Comparison of ENCODE assay signal across 20 cellular contexts in the genomic region with DNA sequence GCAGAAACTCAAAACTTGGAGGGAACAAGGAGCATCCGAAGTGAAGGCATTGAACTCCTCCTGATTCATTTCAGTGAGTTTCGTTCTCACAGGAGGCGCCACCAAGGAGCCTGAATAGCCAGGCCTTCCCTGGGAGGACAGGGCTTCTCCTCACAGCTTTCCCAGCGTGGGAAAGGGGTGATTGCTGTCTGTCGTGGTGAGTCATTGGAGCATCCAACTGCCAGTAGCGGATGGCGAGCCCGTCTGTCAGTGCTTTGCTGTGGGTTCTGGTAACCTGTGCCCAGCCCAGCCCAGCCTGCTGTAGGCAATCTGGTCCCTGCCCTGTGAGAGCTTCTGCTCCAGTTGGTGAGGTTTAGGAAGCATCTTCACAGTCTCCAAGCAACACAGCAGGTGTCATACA. TPM values are rescaled to one million over a fixed set of nuclear protein-coding genes. Genes with fewer than 3 reads are reported as not detected.
DNase-seq lines count a peak whose midpoint lies in the region; ATAC-seq, FAIRE-seq and TF ChIP-seq lines count a peak whose summit lies in the region.
"Had no signal": no experiment of that assay in that cellular context is flagged by ENCODE, and none has a peak within 500 bp of the region (broad histone marks: within the 10 kb centered on the region; RNA-seq: fewer than 3 reads in every experiment).

No MANE protein-coding gene starts in this region.

- H3K23ac ChIP-seq in H1 (ENCODE audit: insufficient read length), result no peak overlapping the region

- no peak for TF ChIP-seq CTCF in right atrium auricular region (IDR thresholded peaks at IDR 0.05)
- no peak for TF ChIP-seq CTCF in H1 (IDR thresholded peaks at IDR 0.05; ENCODE audit: control extremely low read depth in 1 of 3, insufficient read depth in 1 of 3, low read depth in 1 of 3, low read length in 3 of 3)
- TF ChIP-seq CTCF in psoas muscle (IDR thresholded peaks at IDR 0.05), result no peak
- TF ChIP-seq CTCF in GM20000 (IDR thresholded peaks at IDR 0.05; ENCODE audit: extremely low read depth, missing control alignments), result no peak
- no peak for TF ChIP-seq CTCF in GM13977 (IDR thresholded peaks at IDR 0.05; ENCODE audit: extremely low read depth, insufficient read depth, missing control alignments)

- no peak overlapping the region for H3K4me2 ChIP-seq in H1 (ENCODE audit: insufficient read depth in 1 of 2, low read depth in 2 of 2, low read length in 2 of 2)
- H3K4me2 ChIP-seq: A549; BLaER1 treated with 17β-estradiol and CSF1 and Interleukin-3, amounts not matched to agents 10 nM and 100 nM had no signal

- no peak overlapping the region for H2BK120ac ChIP-seq in H1 (replicated peaks; ENCODE audit: low read depth, low read length)

- no peak overlapping the region for H2BK12ac ChIP-seq in H1 (ENCODE audit: low read depth, low read length)

- H2BK20ac ChIP-seq in H1 (ENCODE audit: low read length), result no peak overlapping the region

- no peak overlapping the region for H4K91ac ChIP-seq in H1 (replicated peaks; ENCODE audit: insufficient read length, low read length)

- DNase-seq in right atrium auricular region (ENCODE audit: low spot score) (no peak), Right ventricle myocardium superior (no peak), H1 (ENCODE audit: low read depth in 1 of 2, low spot score in 2 of 2) (no peak), psoas muscle (no peak), GM20000 (ENCODE audit: low spot score) (no peak), GM13977 (ENCODE audit: low spot score) (no peak), Kasumi-1 (lab: John Stamatoyannopoulos, UW) (no peak)
- no peak for DNase-seq in activated CD8-positive, alpha-beta memory T cell treated with anti-CD3 and anti-CD28 coated beads, Interleukin-2, amount 50 U/mL, for 4 hours
- DNase-seq: DMS 273 treated with DMSO at 0.1 percent for 48 hours, GDM1, Karpas-422, NCI-H1105, NCI-H1694 treated with DMSO at 0.1 percent for 48 hours, NCI-H226, NCI-H524 treated with DMSO at 0.1 percent for 48 hours, Peyer's patch, SHP77 treated with DMSO at 0.1 percent for 48 hours had no signal

- peaks cover 6 to 8% of the 10 kb centered on the region in 2 experiments for H4K20me1 ChIP-seq in H1 (replicated peaks in 1 of 2; ENCODE audit: control insufficient read depth in 1 of 2, insufficient read depth in 2 of 2, low read length in 2 of 2)

- TF ChIP-seq POLR2A in H1 (IDR thresholded peaks at IDR 0.05; ENCODE audit: control extremely low read depth in 1 of 2, low read depth in 2 of 2, low read length in 2 of 2), result no peak

- no peak overlapping the region for H4K5ac ChIP-seq in H1 (ENCODE audit: insufficient read length, low read depth, low read length)

- no peak overlapping the region for H3K18ac ChIP-seq in H1 (ENCODE audit: extremely low read depth, low read length)

- H2BK5ac ChIP-seq in H1 (ENCODE audit: low read depth, low read length), result no peak overlapping the region

- H3K27me3 ChIP-seq in right atrium auricular region (no peaks in the 10 kb centered on the region), H1 (replicated peaks in 1 of 4; ENCODE audit: control insufficient read depth in 3 of 4, extremely low read depth in 1 of 4, insufficient read depth in 3 of 4, low read length in 3 of 4) (no peaks in the 10 kb centered on the region), psoas muscle (ENCODE audit: insufficient read depth in 3 of 3, low read length in 2 of 3) (no peaks in the 10 kb centered on the region)
- H3K27me3 ChIP-seq: BLaER1 treated with 17β-estradiol and CSF1 and Interleukin-3, amounts not matched to agents 10 nM and 100 nM; Peyer's patch had no signal

- ATAC-seq in Right ventricle myocardium superior (ENCODE audit: poor library complexity) (no peak), psoas muscle (peak; percentile 21 to 49 (median 38))

- H4K8ac ChIP-seq in H1 (ENCODE audit: extremely low read depth, insufficient read depth, low read length), result peak overlapping the region; percentile 31; the same call in 1 of the 2 replicates

- H3K9me3 ChIP-seq in right atrium auricular region (no peaks in the 10 kb centered on the region), H1 (ENCODE audit: insufficient read depth in 2 of 2, low read depth in 1 of 2, low read length in 1 of 2) (no peaks in the 10 kb centered on the region), psoas muscle (no peaks in the 10 kb centered on the region)
- H3K9me3 ChIP-seq: A549; BLaER1 treated with 17β-estradiol and CSF1 and Interleukin-3, amounts not matched to agents 10 nM and 100 nM; Peyer's patch had no signal

- TF ChIP-seq EP300 in H1 (IDR thresholded peaks at IDR 0.05; ENCODE audit: borderline replicate concordance in 1 of 2, low read depth in 2 of 2, low read length in 2 of 2), result no peak

- intact Hi-C loops in Right ventricle myocardium superior (cut with DNase I) (no loop called here), psoas muscle (cut with DNase I) (no loop called here)

- H3K36me3 ChIP-seq in right atrium auricular region, result peaks cover 96% of the 10 kb centered on the region
- H3K36me3 ChIP-seq in H1 (ENCODE audit: control insufficient read depth in 2 of 4, insufficient read depth in 4 of 4, low read length in 3 of 4), result peaks cover 47 to 72% (median 66%) of the 10 kb centered on the region in 4 experiments
- peaks cover 24 to 97% of the 10 kb centered on the region in 2 donors for H3K36me3 ChIP-seq in psoas muscle (ENCODE audit: insufficient read depth in 1 of 2, low read depth in 1 of 2)

- no peaks in the 10 kb centered on the region for H3K23me2 ChIP-seq in H1 (ENCODE audit: low read depth, low read length)

- H2AFZ ChIP-seq in H1 (ENCODE audit: low read length), result no peak overlapping the region

- H3K14ac ChIP-seq in H1 (ENCODE audit: insufficient read length), result no peak overlapping the region

- in situ Hi-C loops in GM13977 (cut with MboI; ENCODE audit: low pct_unique_long_range_greater_than_20kb, low sequenced_read_pairs, unreplicated experiment), result no loop called here

- CTCF ChIA-PET in H1 (lab: Charles Lee; ENCODE audit: partially characterized antibody), result interaction anchor here (0.6 to 8.1 kb wide), 16 partner anchors 6 to 184 kb away, joined by 3 to 67 read pairs (median 4); a partner anchor contains a TSS

- no peak overlapping the region for H3K56ac ChIP-seq in H1 (replicated peaks; ENCODE audit: insufficient read length, low read depth, low read length)

- H3K4ac ChIP-seq in H1 (replicated peaks; ENCODE audit: insufficient read length, low read depth, low read length), result no peak overlapping the region

- no peaks in the 10 kb centered on the region; the same call in 1 of the 2 replicates for H3K79me1 ChIP-seq in H1 (ENCODE audit: low read depth, low read length)

- H3K9ac ChIP-seq in H1 (replicated peaks in 1 of 4; ENCODE audit: extremely low read depth in 1 of 4, low read depth in 3 of 4, low read length in 3 of 4), result no peak overlapping the region

- no peak overlapping the region for H2AK5ac ChIP-seq in H1 (ENCODE audit: low read depth, low read length)

- H3K4me1 ChIP-seq in right atrium auricular region (peaks cover 0 to 64% of the 10 kb centered on the region in 2 donors), H1 (replicated peaks in 1 of 4; ENCODE audit: control insufficient read depth in 3 of 4, insufficient read depth in 4 of 4, low read length in 3 of 4) (no peaks in the 10 kb centered on the region), psoas muscle (peaks cover 23% of the 10 kb centered on the region)
- H3K4me1 ChIP-seq: A549, Peyer's patch had no signal

- H3K27ac ChIP-seq in right atrium auricular region (peak overlapping the region; percentile 72 to 87), H1 (ENCODE audit: low read depth, low read length) (no peak overlapping the region), psoas muscle (peak overlapping the region; percentile 27)
- H3K27ac ChIP-seq: Peyer's patch had no signal

- H3K4me3 ChIP-seq in right atrium auricular region, result no peak overlapping the region
- H3K4me3 ChIP-seq in H1 (ENCODE audit: extremely low read depth in 1 of 4, insufficient read depth in 2 of 4, low read depth in 3 of 4, low read length in 4 of 4), result no peak overlapping the region
- H3K4me3 ChIP-seq in psoas muscle, result no peak overlapping the region
- H3K4me3 ChIP-seq: A549; BLaER1 treated with 17β-estradiol and CSF1 and Interleukin-3, amounts not matched to agents 10 nM and 100 nM; Peyer's patch had no signal

- no peaks in the 10 kb centered on the region for H3K79me2 ChIP-seq in H1 (ENCODE audit: control insufficient read depth in 1 of 2, insufficient read depth in 2 of 2, low read length in 2 of 2)

- no peak for TF ChIP-seq RAD21 in H1 (IDR thresholded peaks at IDR 0.05 in 1 of 2, conservative IDR thresholded peaks at IDR 0.05 in 1 of 2; ENCODE audit: low read depth in 2 of 2, low read length in 2 of 2)

- FAIRE-seq in H1 (lab: Jason Lieb, UNC), result no peak
- FAIRE-seq: A549, GM12892 had no signal

- 90% methylated on average over 6 of the region's 8 CpGs; no CpG with 5 or more reads in 1 of the 2 experiments for WGBS in H1 (ENCODE audit: extremely low coverage in 1 of 2, insufficient coverage in 1 of 2, insufficient read length in 1 of 2, insufficient replicate concordance in 2 of 2, low coverage in 1 of 2, low lambda C conversion rate in 2 of 2, missing lambda C conversion rate in 1 of 2), 2 experiments
- 55 to 79% (median 74%) methylated on average over 8 of the region's 8 CpGs for WGBS in psoas muscle, 3 donors

- H2BK15ac ChIP-seq in H1 (ENCODE audit: low read length), result no peak overlapping the region

- POLR2A ChIA-PET in H1 (lab: Charles Lee; ENCODE audit: partially characterized antibody), result interaction anchor here (1.4 to 1.7 kb wide), 4 partner anchors 20 to 247 kb away, joined by 3 to 6 read pairs (median 4); a partner anchor contains a TSS

RNA-seq across cellular contexts. Expression of a gene that starts 28.3 kb away (rescaled TPM):
- 100 to 1,000 TPM; 102 to 156 TPM for total RNA-seq in right atrium auricular region
- 201 TPM for total RNA-seq in Right ventricle myocardium superior
- total RNA-seq in H1 (2021; fragmentation: NEBNext Ultra II Directional; extraction: Animal tissue kit (Norgen Biotek cat#: 25700)), result 42.7 and 48.1 TPM in 2 replicates
- 26.5 and 32.3 TPM in 2 replicates for polyA plus RNA-seq in H1 (2011; rRNA removed)
- polyA plus RNA-seq in H1 (2011; cell fraction: cytosol; rRNA removed), result 24.7 TPM
- polyA plus RNA-seq in H1 (2011; cell fraction: nucleus; rRNA removed), result 28.3 TPM
- polyA plus RNA-seq in H1 (2012, experiment 1 of 2), result 21.6 to 33.0 TPM (median 28.2 TPM) in 4 replicates
- 27.8 TPM for polyA plus RNA-seq in H1 (2012, experiment 2 of 2)
- 20.4 TPM for polyA plus RNA-seq in H1 (2013, experiment 1 of 2)
- polyA plus RNA-seq in H1 (2013, experiment 2 of 2), result 20.7 TPM
- 16.3 and 24.8 TPM in 2 replicates for polyA minus RNA-seq in H1 (2011; rRNA and poly(A)+ RNA removed)
- polyA minus RNA-seq in H1 (2011; cell fraction: cytosol; rRNA and poly(A)+ RNA removed), result 18.3 TPM
- 25.1 TPM for polyA minus RNA-seq in H1 (2011; cell fraction: nucleus; rRNA and poly(A)+ RNA removed)
- total RNA-seq in psoas muscle, result 100 to 1,000 TPM in 2 of 4 donors, 10 to 100 TPM in 2; 69.8 to 217 (median 122) TPM
- 100 to 1,000 TPM in 2 of 3 donors, 10 to 100 TPM in 1; 57.0 to 171 (median 170) TPM for polyA plus RNA-seq in psoas muscle

RNA-seq across cellular contexts. Expression of a gene that starts 31.5 kb away (rescaled TPM):
- total RNA-seq in right atrium auricular region (1 to 10 TPM; 9.0 to 9.4 TPM), Right ventricle myocardium superior (8.0 TPM), psoas muscle (1 to 10 TPM; 3.9 to 8.2 (median 5.1) TPM)
- total RNA-seq in H1 (2021; fragmentation: NEBNext Ultra II Directional; extraction: Animal tissue kit (Norgen Biotek cat#: 25700)), result 9.3 and 10.7 TPM in 2 replicates
- polyA plus RNA-seq in H1 (2011; rRNA removed) (7.3 and 14.2 TPM in 2 replicates), psoas muscle (1 to 10 TPM; 2.7 to 5.2 (median 4.4) TPM)
- polyA plus RNA-seq in H1 (2011; cell fraction: cytosol; rRNA removed), result 15.5 TPM
- polyA plus RNA-seq in H1 (2011; cell fraction: nucleus; rRNA removed), result 47.3 TPM
- polyA plus RNA-seq in H1 (2012, experiment 1 of 2), result 10.5 to 14.1 TPM (median 12.7 TPM) in 4 replicates
- polyA plus RNA-seq in H1 (2012, experiment 2 of 2), result 9.2 TPM
- 9.3 TPM for polyA plus RNA-seq in H1 (2013, experiment 1 of 2)
- 7.3 TPM for polyA plus RNA-seq in H1 (2013, experiment 2 of 2)
- polyA minus RNA-seq in H1 (2011; rRNA and poly(A)+ RNA removed), result 7.1 and 7.7 TPM in 2 replicates
- 8.5 TPM for polyA minus RNA-seq in H1 (2011; cell fraction: cytosol; rRNA and poly(A)+ RNA removed)
- 18.7 TPM for polyA minus RNA-seq in H1 (2011; cell fraction: nucleus; rRNA and poly(A)+ RNA removed)

RNA-seq across cellular contexts. Expression of a gene that starts 42.9 kb away (rescaled TPM):
- total RNA-seq in right atrium auricular region, result 10 to 100 TPM; 44.6 to 52.7 TPM
- 84.5 TPM for total RNA-seq in Right ventricle myocardium superior
- 149 and 152 TPM in 2 replicates for total RNA-seq in H1 (2021; fragmentation: NEBNext Ultra II Directional; extraction: Animal tissue kit (Norgen Biotek cat#: 25700))
- polyA plus RNA-seq in H1 (2011; rRNA removed), result 35.5 and 42.9 TPM in 2 replicates
- 40.4 TPM for polyA plus RNA-seq in H1 (2011; cell fraction: cytosol; rRNA removed)
- 57.8 TPM for polyA plus RNA-seq in H1 (2011; cell fraction: nucleus; rRNA removed)
- polyA plus RNA-seq in H1 (2012, experiment 1 of 2), result 85.4 to 115 TPM (median 89.7 TPM) in 4 replicates
- 47.2 TPM for polyA plus RNA-seq in H1 (2012, experiment 2 of 2)
- polyA plus RNA-seq in H1 (2013, experiment 1 of 2), result 116 TPM
- polyA plus RNA-seq in H1 (2013, experiment 2 of 2), result 99.8 TPM
- 59.6 and 71.5 TPM in 2 replicates for polyA minus RNA-seq in H1 (2011; rRNA and poly(A)+ RNA removed)
- polyA minus RNA-seq in H1 (2011; cell fraction: cytosol; rRNA and poly(A)+ RNA removed), result 418 TPM
- 41.7 TPM for polyA minus RNA-seq in H1 (2011; cell fraction: nucleus; rRNA and poly(A)+ RNA removed)
- 100 to 1,000 TPM in 2 of 4 donors, 10 to 100 TPM in 2; 73.3 to 164 (median 93.1) TPM for total RNA-seq in psoas muscle
- polyA plus RNA-seq in psoas muscle, result 10 to 100 TPM; 58.0 to 79.7 (median 68.3) TPM

RNA-seq across cellular contexts. Expression of a gene that starts 44.2 kb away (rescaled TPM):
- total RNA-seq in right atrium auricular region (10 to 100 TPM; 16.4 to 31.1 TPM), Right ventricle myocardium superior (31.2 TPM), psoas muscle (10 to 100 TPM; 21.3 to 52.2 (median 31.5) TPM)
- 36.9 and 38.3 TPM in 2 replicates for total RNA-seq in H1 (2021; fragmentation: NEBNext Ultra II Directional; extraction: Animal tissue kit (Norgen Biotek cat#: 25700))
- polyA plus RNA-seq in H1 (2011; rRNA removed) (9.1 and 11.1 TPM in 2 replicates), psoas muscle (100 to 1,000 TPM in 1 of 3 donors, 10 to 100 TPM in 1, 1 to 10 TPM in 1; 9.5 to 127 (median 22.0) TPM)
- polyA plus RNA-seq in H1 (2011; cell fraction: cytosol; rRNA removed), result 14.0 TPM
- 10.2 TPM for polyA plus RNA-seq in H1 (2011; cell fraction: nucleus; rRNA removed)
- polyA plus RNA-seq in H1 (2012, experiment 1 of 2), result 16.8 to 21.8 TPM (median 20.6 TPM) in 4 replicates
- 7.1 TPM for polyA plus RNA-seq in H1 (2012, experiment 2 of 2)
- 18.9 TPM for polyA plus RNA-seq in H1 (2013, experiment 1 of 2)
- polyA plus RNA-seq in H1 (2013, experiment 2 of 2), result 18.6 TPM
- polyA minus RNA-seq in H1 (2011; rRNA and poly(A)+ RNA removed), result 2.5 and 3.5 TPM in 2 replicates
- 6.5 TPM for polyA minus RNA-seq in H1 (2011; cell fraction: cytosol; rRNA and poly(A)+ RNA removed)
- 7.7 TPM for polyA minus RNA-seq in H1 (2011; cell fraction: nucleus; rRNA and poly(A)+ RNA removed)

RNA-seq across cellular contexts. Expression of a gene that starts 52.6 kb away (rescaled TPM):
- total RNA-seq in right atrium auricular region (10 to 100 TPM; 37.3 to 46.1 TPM), Right ventricle myocardium superior (25.3 TPM), psoas muscle (10 to 100 TPM in 3 of 4 donors, 1 to 10 TPM in 1; 6.9 to 13.5 (median 11.0) TPM)
- 33.7 and 35.6 TPM in 2 replicates for total RNA-seq in H1 (2021; fragmentation: NEBNext Ultra II Directional; extraction: Animal tissue kit (Norgen Biotek cat#: 25700))
- polyA plus RNA-seq in H1 (2011; rRNA removed) (52.9 and 61.8 TPM in 2 replicates), psoas muscle (10 to 100 TPM in 1 of 3 donors, 1 to 10 TPM in 2; 6.4 to 14.2 (median 8.4) TPM)
- 38.7 TPM for polyA plus RNA-seq in H1 (2011; cell fraction: cytosol; rRNA removed)
- 50.3 TPM for polyA plus RNA-seq in H1 (2011; cell fraction: nucleus; rRNA removed)
- 35.6 to 46.5 TPM (median 40.8 TPM) in 4 replicates for polyA plus RNA-seq in H1 (2012, experiment 1 of 2)
- 33.9 TPM for polyA plus RNA-seq in H1 (2012, experiment 2 of 2)
- polyA plus RNA-seq in H1 (2013, experiment 1 of 2), result 25.6 TPM
- 23.7 TPM for polyA plus RNA-seq in H1 (2013, experiment 2 of 2)
- polyA minus RNA-seq in H1 (2011; rRNA and poly(A)+ RNA removed), result 38.0 and 42.8 TPM in 2 replicates
- 40.1 TPM for polyA minus RNA-seq in H1 (2011; cell fraction: cytosol; rRNA and poly(A)+ RNA removed)
- 25.0 TPM for polyA minus RNA-seq in H1 (2011; cell fraction: nucleus; rRNA and poly(A)+ RNA removed)
